Comparison of ENCODE assay signal across 18 cellular contexts in genomic region chrX:96761566-96761965, GRCh38.
A peak's percentile ranks its signal among the peaks of the same experiment; 100 is the strongest.
DNase-seq lines count a peak whose midpoint lies in the region; ATAC-seq and TF ChIP-seq lines count a peak whose summit lies in the region.
"Had no signal": no experiment of that assay in that cellular context is flagged by ENCODE, and none has a peak within 500 bp of the region (broad histone marks: within the 10 kb centered on the region; RNA-seq: fewer than 3 reads in every experiment).

No MANE protein-coding gene starts in this region.

- H3K4me1 Mint-ChIP-seq in GM23338 (peaks cover 19% of the 10 kb centered on the region), progenitor cell of endocrine pancreas (ENCODE audit: low read depth) (peaks cover 25% of the 10 kb centered on the region)
- peaks cover 8% of the 10 kb centered on the region for H3K4me1 Mint-ChIP-seq in activated CD4-positive, alpha-beta T cell treated with anti-CD3 and anti-CD28 coated beads for 36 hours

- POLR2A ChIA-PET in activated CD4-positive, alpha-beta T cell treated with anti-CD3 and anti-CD28 coated beads for 36 hours (lab: Charles Lee) = no interaction called here

- H3K36me3 ChIP-seq in GM23338 (ENCODE audit: insufficient read depth) (no peaks in the 10 kb centered on the region), gastroesophageal sphincter (no peaks in the 10 kb centered on the region)
- H3K36me3 ChIP-seq: HAP-1 had no signal

- TF ChIP-seq POLR2A in gastroesophageal sphincter (IDR thresholded peaks at IDR 0.05) = no peak

- in situ Hi-C loops in SK-MEL-5 (cut with HindIII; ENCODE audit: low pct_unique_long_range_greater_than_20kb, low sequenced_read_pairs) = no loop called here

- intact Hi-C loops in activated CD4-positive, alpha-beta T cell treated with anti-CD3 and anti-CD28 coated beads for 36 hours (cut with DNase I, micrococcal nuclease) = no loop called here

- H3K27ac ChIP-seq in GM23338 (ENCODE audit: low read depth) = no peak overlapping the region
- H3K27ac ChIP-seq in gastroesophageal sphincter = no peak overlapping the region

- TF ChIP-seq CTCF in GM23338 (conservative IDR thresholded peaks at IDR 0.05; ENCODE audit: low read depth in 2 of 2) (no peak), progenitor cell of endocrine pancreas (IDR thresholded peaks at IDR 0.05; ENCODE audit: unreplicated experiment) (no peak), gastroesophageal sphincter (IDR thresholded peaks at IDR 0.05) (no peak)

- H3K9me2 ChIP-seq in GM23338 (ENCODE audit: insufficient read depth) = no peaks in the 10 kb centered on the region

- peak overlapping the region; percentile 59; the same call in 1 of the 2 replicates for H3K27ac Mint-ChIP-seq in GM23338
- H3K27ac Mint-ChIP-seq in progenitor cell of endocrine pancreas = peak overlapping the region; percentile 8
- no peak overlapping the region for H3K27ac Mint-ChIP-seq in activated CD4-positive, alpha-beta T cell treated with anti-CD3 and anti-CD28 coated beads for 36 hours
- H3K27ac Mint-ChIP-seq: CD4-positive, alpha-beta memory T cell; HFFc6 had no signal

- no peaks in the 10 kb centered on the region for H4K20me1 ChIP-seq in GM23338 (replicated peaks; ENCODE audit: insufficient read depth)

- H3K4me3 Mint-ChIP-seq in GM23338 = no peak overlapping the region
- H3K4me3 Mint-ChIP-seq in progenitor cell of endocrine pancreas (ENCODE audit: low read depth) = no peak overlapping the region
- no peak overlapping the region for H3K4me3 Mint-ChIP-seq in activated CD4-positive, alpha-beta T cell treated with anti-CD3 and anti-CD28 coated beads for 36 hours
- H3K4me3 Mint-ChIP-seq: CD4-positive, alpha-beta memory T cell; HFFc6 had no signal

- H3K36me3 Mint-ChIP-seq in GM23338 (ENCODE audit: low read depth) (peaks cover 2% of the 10 kb centered on the region; the same call in 1 of the 3 replicates), progenitor cell of endocrine pancreas (ENCODE audit: insufficient read depth) (peaks cover 5% of the 10 kb centered on the region)
- H3K36me3 Mint-ChIP-seq in activated CD4-positive, alpha-beta T cell treated with anti-CD3 and anti-CD28 coated beads for 36 hours (ENCODE audit: low read depth) = no peaks in the 10 kb centered on the region

- no peaks in the 10 kb centered on the region for H3K9me3 ChIP-seq in gastroesophageal sphincter
- H3K9me3 ChIP-seq: Caco-2, HAP-1 had no signal

- no peak overlapping the region for H2AFZ ChIP-seq in GM23338

- no peaks in the 10 kb centered on the region for H3K27me3 ChIP-seq in GM23338 (ENCODE audit: insufficient read depth)
- no peaks in the 10 kb centered on the region for H3K27me3 ChIP-seq in gastroesophageal sphincter

- no peak for TF ChIP-seq EP300 in gastroesophageal sphincter (IDR thresholded peaks at IDR 0.05)

- ATAC-seq in GM23338 = no peak
- ATAC-seq in activated CD4-positive, alpha-beta T cell treated with anti-CD3 and anti-CD28 coated beads for 36 hours = no peak
- no peak for ATAC-seq in GM19397 (IDR thresholded peaks at IDR 0.05; ENCODE audit: unreplicated experiment)
- ATAC-seq in gastroesophageal sphincter = no peak
- ATAC-seq: GM12878 had no signal

- no peak for DNase-seq in GM23338 (ENCODE audit: low spot score)
- peak; percentile 88 for DNase-seq in SK-MEL-5 (ENCODE audit: low read depth, low spot score)
- DNase-seq in foreskin melanocyte = peak; percentile 79
- DNase-seq in progenitor cell of endocrine pancreas (ENCODE audit: low spot score, unreplicated experiment) = no peak
- DNase-seq in activated CD4-positive, alpha-beta T cell treated with anti-CD3 and anti-CD28 coated beads for 36 hours = no peak
- DNase-seq in effector CD8-positive, alpha-beta T cell (lab: John Stamatoyannopoulos, UW) = no peak
- DNase-seq: C1 segment of cervical spinal cord; Caco-2; CD4-positive, alpha-beta memory T cell; DMS 273 treated with DMSO at 0.1 percent for 48 hours; DMS79; EL; GDM1; HFFc6 had no signal

- H3K4me1 ChIP-seq in GM23338 (ENCODE audit: insufficient read depth) = peaks cover 26% of the 10 kb centered on the region
- no peaks in the 10 kb centered on the region for H3K4me1 ChIP-seq in gastroesophageal sphincter
- H3K4me1 ChIP-seq: Caco-2 had no signal

- CTCF ChIA-PET in activated CD4-positive, alpha-beta T cell treated with anti-CD3 and anti-CD28 coated beads for 36 hours (lab: Charles Lee) = interaction anchor here (1.3 kb wide), 1 partner anchor 9 kb away, joined by 3 read pairs; no protein-coding TSS in a partner anchor

- H3K79me2 ChIP-seq in GM23338 (replicated peaks; ENCODE audit: insufficient read depth) = no peaks in the 10 kb centered on the region

- no peaks in the 10 kb centered on the region; the same call in 2 of the 3 replicates for H3K9me3 Mint-ChIP-seq in GM23338
- peaks cover 3% of the 10 kb centered on the region for H3K9me3 Mint-ChIP-seq in progenitor cell of endocrine pancreas (ENCODE audit: low read depth)
- no peaks in the 10 kb centered on the region for H3K9me3 Mint-ChIP-seq in activated CD4-positive, alpha-beta T cell treated with anti-CD3 and anti-CD28 coated beads for 36 hours (ENCODE audit: low read depth)
- H3K9me3 Mint-ChIP-seq: CD4-positive, alpha-beta memory T cell; HFFc6 had no signal

- H3K27me3 Mint-ChIP-seq in GM23338 (ENCODE audit: insufficient read depth, low read depth, poor library complexity) = no peaks in the 10 kb centered on the region
- H3K27me3 Mint-ChIP-seq in progenitor cell of endocrine pancreas = no peaks in the 10 kb centered on the region
- no peaks in the 10 kb centered on the region for H3K27me3 Mint-ChIP-seq in activated CD4-positive, alpha-beta T cell treated with anti-CD3 and anti-CD28 coated beads for 36 hours
- H3K27me3 Mint-ChIP-seq: CD4-positive, alpha-beta memory T cell had no signal

- no peaks in the 10 kb centered on the region for H3F3A ChIP-seq in GM23338 (replicated peaks; ENCODE audit: low read depth)

- H3K4me3 ChIP-seq in GM23338 (peak overlapping the region; percentile 16; the same call in 1 of the 2 replicates), gastroesophageal sphincter (no peak overlapping the region)
- H3K4me3 ChIP-seq: GM12878, HAP-1 had no signal

- 47 to 68% methylated on average over 4 of the region's 4 CpGs for WGBS in gastroesophageal sphincter (ENCODE audit: low coverage in 1 of 2), 2 donors

- peak overlapping the region; percentile 67 for H3K4me2 ChIP-seq in GM23338

TF ChIP-seq in GM23338, 12 proteins besides CTCF, POLR2A, EP300 and RAD21 (continues in another document):
- TF ChIP-seq ETS1 (IDR thresholded peaks at IDR 0.05) (no peak), ZNF114 (CRISPR knock-in tag; IDR thresholded peaks at IDR 0.05) (no peak), JUNB (IDR thresholded peaks at IDR 0.05; ENCODE audit: unreplicated experiment) (no peak), EZH2 (IDR thresholded peaks at IDR 0.05; ENCODE audit: low read depth, unreplicated experiment) (no peak), ZNF331 (CRISPR knock-in tag; IDR thresholded peaks at IDR 0.05; ENCODE audit: low read depth) (no peak), REST (IDR thresholded peaks at IDR 0.05; ENCODE audit: unreplicated experiment) (no peak), STAT1 (IDR thresholded peaks at IDR 0.05; ENCODE audit: unreplicated experiment) (no peak), NANOG (IDR thresholded peaks at IDR 0.05; ENCODE audit: borderline replicate concordance) (no peak)

Comparison
In these comparisons a context has a peak if more than half of its experiments do, and no peak if none do; other contexts are left out.
1. DNase-seq: peak in SK-MEL-5 (single experiment) and foreskin melanocyte (single experiment); none in GM23338 (single experiment), progenitor cell of endocrine pancreas (single experiment), activated CD4-positive, alpha-beta T cell treated with anti-CD3 and anti-CD28 coated beads for 36 hours (single experiment) and effector CD8-positive, alpha-beta T cell (single experiment).